7 cellular contexts compared by ENCODE assay signal in genomic region chr3:150544726-150545125, GRCh38. TPM values are rescaled to one million over a fixed set of nuclear protein-coding genes. Genes with fewer than 3 reads are reported as not detected.
DNase-seq lines count a peak whose midpoint lies in the region; ATAC-seq and TF ChIP-seq lines count a peak whose summit lies in the region.

No MANE protein-coding gene starts in this region.

- DNase-seq in HCT116 (ENCODE audit: low read depth, low spot score) (no peak), fibroblast of villous mesenchyme (ENCODE audit: low read depth) (peak; percentile 50), spleen (no peak), SKM-1 (lab: John Stamatoyannopoulos, UW; ENCODE audit: unreplicated experiment) (no peak)
- DNase-seq in stimulated activated CD4-positive, alpha-beta T cell treated with anti-CD3 and anti-CD28 coated beads, Interleukin-1b, Interleukin-23, amount 100 ng/mL, for 48 hours, result no peak

- H3K27me3 ChIP-seq in HCT116 (ENCODE audit: insufficient read depth, low read length) (no peaks in the 10 kb centered on the region), SU-DHL-6 (ENCODE audit: low read length) (no peaks in the 10 kb centered on the region), spleen (replicated peaks in 1 of 7) (no peaks in the 10 kb centered on the region)

- TSS peak; percentile 46 for BruUV-seq in HCT116 (replicated peaks; lab: Mats Ljungman, UMichigan)

- POLR2A ChIA-PET in HCT116 (lab: Charles Lee), result interaction anchor here (0.6 kb wide), 1 partner anchor 19 kb away, joined by 4 read pairs; no protein-coding TSS in a partner anchor

- H3F3A ChIP-seq in SU-DHL-6 (ENCODE audit: insufficient read depth), result peaks cover 9% of the 10 kb centered on the region

- no peaks in the 10 kb centered on the region for H4K20me1 ChIP-seq in HCT116 (ENCODE audit: insufficient read depth)
- H4K20me1 ChIP-seq in SU-DHL-6 (ENCODE audit: low read depth, low read length), result peaks cover 14% of the 10 kb centered on the region; the same call in 1 of the 2 replicates

- 2 to 8% (median 4%) methylated on average over 1 of the region's 1 CpG for WGBS in spleen, 5 donors

- H2AFZ ChIP-seq in HCT116 (ENCODE audit: low read depth, low read length, poor library complexity, severe bottlenecking) (no peak overlapping the region), SU-DHL-6 (ENCODE audit: low read depth, low read length, severe bottlenecking) (no peak overlapping the region)

- no peak for ATAC-seq in HCT116
- ATAC-seq in GM21529 (IDR thresholded peaks at IDR 0.05; ENCODE audit: unreplicated experiment), result no peak

- H3K4me3 ChIP-seq in HCT116 (replicated peaks in 1 of 2; ENCODE audit: low read depth in 1 of 2, low read length in 2 of 2), result peak overlapping the region; percentile 94 to 96
- peak overlapping the region; percentile 94 for H3K4me3 ChIP-seq in SU-DHL-6 (ENCODE audit: insufficient read depth, low read length, poor library complexity, severe bottlenecking)
- H3K4me3 ChIP-seq in fibroblast of villous mesenchyme (ENCODE audit: low read depth, low read length), result peak overlapping the region; percentile 97
- H3K4me3 ChIP-seq in spleen, result peak overlapping the region; percentile 64 to 82 (median 76)

- TF ChIP-seq POLR2A in HCT116 (IDR thresholded peaks at IDR 0.05; ENCODE audit: borderline replicate concordance, extremely low read depth, insufficient read depth, insufficient read length), result no peak
- TF ChIP-seq POLR2A in spleen (IDR thresholded peaks at IDR 0.05), result no peak

- intact Hi-C loops in HCT116 (cut with micrococcal nuclease) (loop anchor here (5.0 kb wide), 2 partner anchors 58 to 218 kb away; partner anchors contain the start of genes SELENOT and SIAH2), spleen (cut with DNase I; ENCODE audit: low total_unique reads) (no loop called here)

- peaks cover 79% of the 10 kb centered on the region for H3K79me2 ChIP-seq in HCT116 (ENCODE audit: insufficient read depth, low read length)
- peaks cover 62% of the 10 kb centered on the region for H3K79me2 ChIP-seq in SU-DHL-6 (ENCODE audit: insufficient read depth, low read length)

- H3K9ac ChIP-seq in HCT116 (ENCODE audit: low read length) (peak overlapping the region; percentile 95), SU-DHL-6 (ENCODE audit: low read length) (peak overlapping the region; percentile 97)

- H3K9me2 ChIP-seq in HCT116 (ENCODE audit: insufficient read depth) (no peaks in the 10 kb centered on the region), SU-DHL-6 (replicated peaks; ENCODE audit: insufficient read depth, low read length) (no peaks in the 10 kb centered on the region)

- no peaks in the 10 kb centered on the region for H3K9me3 ChIP-seq in HCT116 (ENCODE audit: control insufficient read depth in 1 of 2, insufficient read depth in 1 of 2, low read depth in 1 of 2, low read length in 2 of 2)
- no peaks in the 10 kb centered on the region for H3K9me3 ChIP-seq in SU-DHL-6 (ENCODE audit: insufficient read depth, low read length)
- no peaks in the 10 kb centered on the region for H3K9me3 ChIP-seq in spleen

- peak overlapping the region; percentile 81 for H3K4me2 ChIP-seq in HCT116 (ENCODE audit: low read length)
- H3K4me2 ChIP-seq in SU-DHL-6 (ENCODE audit: low read depth, low read length, poor library complexity, severe bottlenecking), result peak overlapping the region; percentile 90

- TF ChIP-seq CTCF in HCT116 (IDR thresholded peaks at IDR 0.05 in 2 of 3, conservative IDR thresholded peaks at IDR 0.05 in 1 of 3; ENCODE audit: borderline replicate concordance in 1 of 3, insufficient read depth in 1 of 3, low read depth in 2 of 3, low read length in 2 of 3), result no peak
- TF ChIP-seq CTCF in SU-DHL-6 (IDR thresholded peaks at IDR 0.05; ENCODE audit: insufficient read depth, low read length, poor library complexity, severe bottlenecking), result no peak
- TF ChIP-seq CTCF in fibroblast of villous mesenchyme (IDR thresholded peaks at IDR 0.05; ENCODE audit: insufficient read depth, low read depth, low read length), result no peak
- no peak for TF ChIP-seq CTCF in spleen (IDR thresholded peaks at IDR 0.05 in 8 of 11, conservative IDR thresholded peaks at IDR 0.05 in 3 of 11)

- H3K4me1 ChIP-seq in HCT116 (ENCODE audit: control insufficient read depth in 1 of 2, insufficient read depth in 2 of 2, low read length in 2 of 2) (peaks cover 5 to 20% of the 10 kb centered on the region in 2 experiments), spleen (peaks cover 16 to 81% (median 60%) of the 10 kb centered on the region in 6 donors)

- H3K36me3 ChIP-seq in HCT116 (ENCODE audit: control insufficient read depth in 1 of 2, insufficient read depth in 2 of 2, low read length in 2 of 2), result peaks cover 10 to 25% of the 10 kb centered on the region in 2 experiments; a peak in 2 of 4 replicates
- H3K36me3 ChIP-seq in SU-DHL-6 (ENCODE audit: low read length), result peaks cover 27% of the 10 kb centered on the region
- H3K36me3 ChIP-seq in spleen, result peaks cover 0 to 30% (median 4%) of the 10 kb centered on the region in 6 donors

- RAD21 ChIA-PET in HCT116 (lab: Charles Lee; ENCODE audit: low non-redundant PET in 1 of 2, low total read pairs in 2 of 2, uncharacterized antibody in 2 of 2, unreplicated experiment in 2 of 2), result no interaction called here

- TF ChIP-seq RAD21 in HCT116 (IDR thresholded peaks at IDR 0.05; ENCODE audit: low read depth), result no peak

- no peak overlapping the region for H3K27ac ChIP-seq in HCT116 (ENCODE audit: low read depth, low read length)
- no peak overlapping the region for H3K27ac ChIP-seq in SU-DHL-6 (ENCODE audit: low read depth, low read length)
- H3K27ac ChIP-seq in spleen, result peak overlapping the region in 6 of 8 donors; percentile 3 to 100 (median 99)

- CTCF ChIA-PET in HCT116 (lab: Charles Lee), result no interaction called here

TF ChIP-seq in HCT116, 20 proteins besides CTCF, POLR2A, EP300 and RAD21:
- TF ChIP-seq ZBTB33 (IDR thresholded peaks at IDR 0.05; ENCODE audit: extremely low read depth, insufficient replicate concordance, low read length) (no peak), EZH2 (IDR thresholded peaks at IDR 0.05) (no peak), REST (IDR thresholded peaks at IDR 0.05; ENCODE audit: low read depth) (no peak), SIN3A (IDR thresholded peaks at IDR 0.05; ENCODE audit: low read depth) (no peak), YY1 (IDR thresholded peaks at IDR 0.05; ENCODE audit: extremely low read depth, insufficient replicate concordance, low read depth, low read length) (no peak), POLR2AphosphoS5 (IDR thresholded peaks at IDR 0.05; ENCODE audit: low read depth, low read length) (no peak)

RNA-seq across cellular contexts. Expression of gene SERP1, which starts 1.6 kb away (rescaled TPM):
- total RNA-seq in HCT116 (2021; ENCODE audit: unreplicated experiment) (69.1 TPM), fibroblast of villous mesenchyme (151 and 176 TPM in 2 replicates), spleen (100 to 1,000 TPM in 4 of 7 donors, 10 to 100 TPM in 3; 91.1 to 441 (median 105) TPM)
- polyA plus RNA-seq in HCT116 (2012), result 68.6 and 107 TPM in 2 replicates
- polyA plus RNA-seq in spleen, result 100 to 1,000 TPM in 1 of 3 donors, 10 to 100 TPM in 2; 64.0 to 104 (median 91.7) TPM

RNA-seq across cellular contexts. Expression of gene EIF2A, which starts 1.9 kb away (rescaled TPM):
- 126 TPM for total RNA-seq in HCT116 (2021; ENCODE audit: unreplicated experiment)
- 70.0 and 77.7 TPM in 2 replicates for polyA plus RNA-seq in HCT116 (2012)
- total RNA-seq in fibroblast of villous mesenchyme, result 147 and 156 TPM in 2 replicates
- 100 to 1,000 TPM in 3 of 7 donors, 10 to 100 TPM in 4; 70.9 to 149 (median 79.0) TPM for total RNA-seq in spleen
- 10 to 100 TPM; 53.7 to 73.7 (median 73.3) TPM for polyA plus RNA-seq in spleen

RNA-seq across cellular contexts. Expression of gene SELENOT, which starts 58.4 kb away (rescaled TPM):
- 81.6 TPM for total RNA-seq in HCT116 (2021; ENCODE audit: unreplicated experiment)
- polyA plus RNA-seq in HCT116 (2012), result 78.0 and 92.0 TPM in 2 replicates
- total RNA-seq in fibroblast of villous mesenchyme, result 112 and 186 TPM in 2 replicates
- total RNA-seq in spleen, result 100 to 1,000 TPM in 5 of 7 donors, 10 to 100 TPM in 2; 98.2 to 180 (median 117) TPM
- 10 to 100 TPM; 34.6 to 71.7 (median 59.5) TPM for polyA plus RNA-seq in spleen

Comparison
In these comparisons a context has a peak if more than half of its experiments do, and no peak if none do; other contexts are left out.
1. H3K27ac ChIP-seq: peak in spleen (6 of 8); none in HCT116 (single experiment) and SU-DHL-6 (single experiment).
2. Peak in every context shown above with its lines, with median percentiles within 50 percentile points of each other: H3K4me3 ChIP-seq.